9 cellular contexts compared by ENCODE assay signal in the genomic region with DNA sequence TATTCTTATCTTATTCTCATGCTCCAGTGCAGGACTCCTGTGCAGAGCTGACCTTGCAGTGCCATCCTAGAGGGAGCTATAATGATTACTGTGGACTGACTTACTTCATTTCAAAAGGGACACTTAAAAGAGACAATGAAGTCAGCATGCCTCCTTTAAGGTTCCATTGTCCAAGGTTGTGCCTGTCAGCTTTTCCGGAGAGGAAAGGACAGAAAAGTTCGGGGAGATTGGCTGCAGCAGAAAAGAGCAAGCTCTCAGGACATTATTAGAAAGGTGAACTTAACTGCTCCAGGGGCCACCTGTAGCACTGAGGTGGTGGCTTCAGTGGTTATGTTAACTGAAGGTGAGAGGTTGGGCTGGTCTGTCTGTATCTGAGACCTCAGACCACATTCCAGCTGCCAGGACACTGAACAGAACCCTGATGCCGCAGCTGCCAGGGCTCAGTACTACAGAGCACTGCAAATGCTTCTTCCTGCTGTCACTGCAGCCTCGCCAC.
DNase-seq lines count a peak whose midpoint lies in the region; ATAC-seq and TF ChIP-seq lines count a peak whose summit lies in the region.
"Had no signal": no experiment of that assay in that cellular context is flagged by ENCODE, and none has a peak within 500 bp of the region (broad histone marks: within the 10 kb centered on the region; RNA-seq: fewer than 3 reads in every experiment).

No MANE protein-coding gene starts in this region.

- H3K27ac Mint-ChIP-seq in activated CD4-positive, alpha-beta T cell treated with anti-CD3 and anti-CD28 coated beads, Interleukin-2, amount 10 ng/mL, durations not matched to agents 24 days and 14 days: peak overlapping the region; percentile 23

- H3K9me3 ChIP-seq in subcutaneous abdominal adipose tissue (ENCODE audit: control insufficient read depth in 5 of 5, low read length in 5 of 5): peaks cover 0 to 13% (median 6%) of the 10 kb centered on the region in 5 donors
- H3K9me3 ChIP-seq in gastrocnemius medialis: no peaks in the 10 kb centered on the region

- peaks cover 4% of the 10 kb centered on the region for H3K36me3 Mint-ChIP-seq in activated CD4-positive, alpha-beta T cell treated with anti-CD3 and anti-CD28 coated beads, Interleukin-2, amount 10 ng/mL, durations not matched to agents 24 days and 14 days (ENCODE audit: low read depth)

- H3K9me3 Mint-ChIP-seq in activated CD4-positive, alpha-beta T cell treated with anti-CD3 and anti-CD28 coated beads, Interleukin-2, amount 10 ng/mL, durations not matched to agents 24 days and 14 days: peaks cover 17% of the 10 kb centered on the region

- peaks cover 19% of the 10 kb centered on the region for H3K4me1 Mint-ChIP-seq in activated CD4-positive, alpha-beta T cell treated with anti-CD3 and anti-CD28 coated beads, Interleukin-2, amount 10 ng/mL, durations not matched to agents 24 days and 14 days

- H3K4me3 ChIP-seq in cardiac fibroblast (replicated peaks in 1 of 2; ENCODE audit: low read depth in 2 of 2, low read length in 2 of 2) (no peak overlapping the region), subcutaneous abdominal adipose tissue (ENCODE audit: low read depth in 1 of 5, low read length in 5 of 5) (peak overlapping the region in 3 of 5 donors; percentile 8 to 35 (median 17)), gastrocnemius medialis (no peak overlapping the region)

- TF ChIP-seq CTCF in cardiac fibroblast (IDR thresholded peaks at IDR 0.05; ENCODE audit: low read depth, low read length): peak; percentile 6
- TF ChIP-seq CTCF in gastrocnemius medialis (IDR thresholded peaks at IDR 0.05 in 4 of 5, conservative IDR thresholded peaks at IDR 0.05 in 1 of 5): no peak

- H3K27ac ChIP-seq in subcutaneous abdominal adipose tissue (ENCODE audit: low read depth, low read length) (no peak overlapping the region), gastrocnemius medialis (no peak overlapping the region)
- H3K27ac ChIP-seq: epithelial cell of prostate had no signal

- DNase-seq in activated CD4-positive, alpha-beta T cell treated with anti-CD3 and anti-CD28 coated beads, Interleukin-2, amount 10 ng/mL, durations not matched to agents 24 days and 14 days: no peak
- no peak for DNase-seq in activated CD4-positive, alpha-beta T cell treated with anti-CD3 and anti-CD28 coated beads, Interleukin-2, amount 50 U/mL, for 48 hours
- DNase-seq in cardiac fibroblast (ENCODE audit: low read depth in 2 of 2) (no peak), gastrocnemius medialis (no peak)
- no peak for DNase-seq in activated CD4-positive, CD25-positive, alpha-beta regulatory T cell treated with anti-CD3 and anti-CD28 coated beads, Interleukin-2, amount 50 U/mL, for 72 hours

- intact Hi-C loops in activated CD4-positive, alpha-beta T cell treated with anti-CD3 and anti-CD28 coated beads, Interleukin-2, amount 10 ng/mL, durations not matched to agents 24 days and 14 days (cut with micrococcal nuclease): no loop called here
- intact Hi-C loops in gastrocnemius medialis (cut with DNase I; ENCODE audit: low total_unique reads): no loop called here

- H3K27me3 Mint-ChIP-seq in activated CD4-positive, alpha-beta T cell treated with anti-CD3 and anti-CD28 coated beads, Interleukin-2, amount 10 ng/mL, durations not matched to agents 24 days and 14 days: peaks cover 3% of the 10 kb centered on the region

- in situ Hi-C loops in gastrocnemius medialis (cut with MboI; ENCODE audit: low sequenced_read_pairs in 4 of 4): no loop called here

- H3K4me3 Mint-ChIP-seq in activated CD4-positive, alpha-beta T cell treated with anti-CD3 and anti-CD28 coated beads, Interleukin-2, amount 10 ng/mL, durations not matched to agents 24 days and 14 days: no peak overlapping the region

- no peaks in the 10 kb centered on the region for H3K27me3 ChIP-seq in subcutaneous abdominal adipose tissue (ENCODE audit: control insufficient read depth in 5 of 5, insufficient read depth in 4 of 5, low read length in 5 of 5)
- no peaks in the 10 kb centered on the region for H3K27me3 ChIP-seq in gastrocnemius medialis

- no peak overlapping the region for H3K9ac ChIP-seq in subcutaneous abdominal adipose tissue (ENCODE audit: low read length in 5 of 5)

- ATAC-seq in HG03432 (IDR thresholded peaks at IDR 0.05; ENCODE audit: unreplicated experiment) (peak; percentile 75), gastrocnemius medialis (no peak), esophagus mucosa (no peak)

- TF ChIP-seq POLR2A in gastrocnemius medialis (IDR thresholded peaks at IDR 0.05): no peak

- H3K4me1 ChIP-seq in subcutaneous abdominal adipose tissue (ENCODE audit: control insufficient read depth in 5 of 5, insufficient read depth in 5 of 5, low read length in 5 of 5) (peaks cover 0 to 10% (median 3%) of the 10 kb centered on the region in 5 donors), gastrocnemius medialis (no peaks in the 10 kb centered on the region)

- H3K36me3 ChIP-seq in subcutaneous abdominal adipose tissue (ENCODE audit: control insufficient read depth in 5 of 5, insufficient read depth in 5 of 5, low read length in 5 of 5) (no peaks in the 10 kb centered on the region), gastrocnemius medialis (no peaks in the 10 kb centered on the region)

Comparison
In these comparisons a context has a peak if more than half of its experiments do, and no peak if none do; other contexts are left out.
1. H3K4me3 ChIP-seq: peak in subcutaneous abdominal adipose tissue (3 of 5); none in cardiac fibroblast (0 of 2) and gastrocnemius medialis (0 of 4).